In genomic region chr2:23556929-23557328, GRCh38 we compare ENCODE assay signal across 21 cellular contexts.
DNase-seq lines count a peak whose midpoint lies in the region; ATAC-seq and TF ChIP-seq lines count a peak whose summit lies in the region.
"Had no signal": no experiment of that assay in that cellular context is flagged by ENCODE, and none has a peak within 500 bp of the region (broad histone marks: within the 10 kb centered on the region; RNA-seq: fewer than 3 reads in every experiment).

No MANE protein-coding gene starts in this region.

- no peaks in the 10 kb centered on the region for H3K79me2 ChIP-seq in mesendoderm (ENCODE audit: control insufficient read depth, insufficient read depth, low read length)

- H3K27me3 ChIP-seq in muscle layer of duodenum (ENCODE audit: low read depth, low read length) (no peaks in the 10 kb centered on the region), stomach (no peaks in the 10 kb centered on the region), mesendoderm (ENCODE audit: insufficient read depth, low read length, poor library complexity) (no peaks in the 10 kb centered on the region)
- H3K27me3 ChIP-seq: esophagus squamous epithelium, transverse colon had no signal

- peak; percentile 27 for DNase-seq in COLO668 (lab: John Stamatoyannopoulos, UW; ENCODE audit: unreplicated experiment)
- DNase-seq in DMS79 treated with DMSO at 0.1 percent for 48 hours (lab: John Stamatoyannopoulos, UW): peak; percentile 89
- DNase-seq in NCI-H345 (lab: John Stamatoyannopoulos, UW): peak; percentile 99
- no peak for DNase-seq in CD14-positive monocyte (ENCODE audit: low spot score)
- no peak for DNase-seq in stomach
- DNase-seq in mesendoderm: no peak
- DNase-seq: activated CD4-positive, alpha-beta T cell treated with anti-CD3 and anti-CD28 coated beads for 1 hour; CD8-positive, alpha-beta T cell; effector memory CD8-positive, alpha-beta T cell; EL; esophagus squamous epithelium; KG1; kidney glomerular epithelial cell; NCI-H510A; stimulated activated naive CD4-positive, alpha-beta T cell treated with Interleukin-2 at 50 U/mL for 16 hours; transverse colon had no signal

- H3K4me1 ChIP-seq in muscle layer of duodenum (ENCODE audit: control insufficient read depth in 1 of 2, insufficient read depth in 2 of 2, low read length in 2 of 2) (peaks cover 3 to 11% of the 10 kb centered on the region in 2 donors), stomach (peaks cover 0 to 31% (median 13%) of the 10 kb centered on the region in 4 donors), mesendoderm (ENCODE audit: control insufficient read depth, low read depth, low read length) (no peaks in the 10 kb centered on the region)
- H3K4me1 ChIP-seq: HAP-1, transverse colon had no signal

- no peak overlapping the region for H3K23ac ChIP-seq in mesendoderm (ENCODE audit: low read length)

- H3K56ac ChIP-seq in mesendoderm (ENCODE audit: low read length): no peak overlapping the region

- WGBS in stomach, 5 donors: 46 to 65% (median 62%) methylated on average over 9 of the region's 9 CpGs
- WGBS in mesendoderm (ENCODE audit: extremely low coverage, insufficient coverage, low lambda C conversion rate): no CpG with 5 or more reads among the region's 9 CpGs

- no peaks in the 10 kb centered on the region for H3K36me3 Mint-ChIP-seq in CD14-positive monocyte
- H3K36me3 Mint-ChIP-seq: activated naive CD8-positive, alpha-beta T cell; CD8-positive, alpha-beta T cell; natural killer cell treated with Interleukin-12 subunit alpha and Interleukin-12 subunit beta and Interleukin-15 and Interleukin-18, amount 100 ng/mL, for 72 hours had no signal

- H2BK5ac ChIP-seq in mesendoderm (ENCODE audit: low read length): no peak overlapping the region

- no peaks in the 10 kb centered on the region for H3K79me1 ChIP-seq in mesendoderm (ENCODE audit: low read length)

- H3K27me3 Mint-ChIP-seq in CD14-positive monocyte (ENCODE audit: low read depth in 3 of 3): peaks cover 1 to 5% (median 4%) of the 10 kb centered on the region in 3 donors
- H3K27me3 Mint-ChIP-seq: activated naive CD8-positive, alpha-beta T cell; natural killer cell treated with Interleukin-12 subunit alpha and Interleukin-12 subunit beta and Interleukin-15 and Interleukin-18, amount 100 ng/mL, for 72 hours had no signal

- H2AK5ac ChIP-seq in mesendoderm (ENCODE audit: low read length): no peak overlapping the region

- no peak overlapping the region for H4K8ac ChIP-seq in mesendoderm (ENCODE audit: low read depth, low read length)

- TF ChIP-seq EP300 in stomach (IDR thresholded peaks at IDR 0.05): no peak

- no peak overlapping the region for H3K4me3 ChIP-seq in muscle layer of duodenum (ENCODE audit: low read depth in 1 of 2, low read length in 2 of 2)
- H3K4me3 ChIP-seq in stomach: no peak overlapping the region
- no peak overlapping the region for H3K4me3 ChIP-seq in mesendoderm (ENCODE audit: low read length)
- H3K4me3 ChIP-seq: esophagus squamous epithelium, HAP-1, transverse colon had no signal

- no peaks in the 10 kb centered on the region for H3K4me1 Mint-ChIP-seq in CD14-positive monocyte

- no peak overlapping the region for H3K4ac ChIP-seq in mesendoderm (ENCODE audit: low read depth, low read length)

- ATAC-seq in GM18519 (IDR thresholded peaks at IDR 0.05; ENCODE audit: low FRiP score, unreplicated experiment): no peak
- ATAC-seq: CD8-positive, alpha-beta T cell; effector memory CD8-positive, alpha-beta T cell had no signal

- no peak overlapping the region for H3K9ac ChIP-seq in mesendoderm (ENCODE audit: low read length)

- TF ChIP-seq CTCF in CD14-positive monocyte (IDR thresholded peaks at IDR 0.05): no peak
- no peak for TF ChIP-seq CTCF in stomach (IDR thresholded peaks at IDR 0.05)

- no peak overlapping the region for H4K5ac ChIP-seq in mesendoderm (ENCODE audit: low read length)

- TF ChIP-seq POLR2A in stomach (IDR thresholded peaks at IDR 0.05): no peak

- no peak overlapping the region for H3K4me2 ChIP-seq in mesendoderm (ENCODE audit: low read length)

- H3K4me3 Mint-ChIP-seq in CD14-positive monocyte: no peak overlapping the region
- H3K4me3 Mint-ChIP-seq: activated naive CD8-positive, alpha-beta T cell; CD8-positive, alpha-beta T cell; effector memory CD8-positive, alpha-beta T cell; natural killer cell treated with Interleukin-12 subunit alpha and Interleukin-12 subunit beta and Interleukin-15 and Interleukin-18, amount 100 ng/mL, for 72 hours had no signal

- H2BK120ac ChIP-seq in mesendoderm (ENCODE audit: low read depth, low read length): no peak overlapping the region

- H2BK15ac ChIP-seq in mesendoderm (replicated peaks; ENCODE audit: low read depth): no peak overlapping the region

- H3K27ac ChIP-seq in muscle layer of duodenum (ENCODE audit: low read length) (peak overlapping the region; percentile 39), stomach (peak overlapping the region in 1 of 5 donors; percentile 68), mesendoderm (ENCODE audit: low read depth, low read length) (no peak overlapping the region)
- H3K27ac ChIP-seq: esophagus squamous epithelium, transverse colon had no signal

- H3K36me3 ChIP-seq in muscle layer of duodenum (ENCODE audit: control insufficient read depth in 1 of 2, insufficient read depth in 2 of 2, low read length in 2 of 2) (no peaks in the 10 kb centered on the region), stomach (no peaks in the 10 kb centered on the region), mesendoderm (ENCODE audit: control insufficient read depth, insufficient read depth, low read length) (no peaks in the 10 kb centered on the region)
- H3K36me3 ChIP-seq: esophagus squamous epithelium, HAP-1, transverse colon had no signal

- intact Hi-C loops in CD14-positive monocyte (cut with micrococcal nuclease) (no loop called here), stomach (cut with DNase I; ENCODE audit: low total_unique reads) (no loop called here)

- H3K18ac ChIP-seq in mesendoderm (ENCODE audit: low read length): no peak overlapping the region

- peaks cover 0 to 2% (median 0%) of the 10 kb centered on the region in 7 donors for H3K9me3 Mint-ChIP-seq in CD14-positive monocyte
- H3K9me3 Mint-ChIP-seq: CD8-positive, alpha-beta T cell; effector memory CD8-positive, alpha-beta T cell; natural killer cell treated with Interleukin-12 subunit alpha and Interleukin-12 subunit beta and Interleukin-15 and Interleukin-18, amount 100 ng/mL, for 72 hours had no signal

- no peak overlapping the region for H3K27ac Mint-ChIP-seq in CD14-positive monocyte
- H3K27ac Mint-ChIP-seq: activated naive CD8-positive, alpha-beta T cell; CD8-positive, alpha-beta T cell; effector memory CD8-positive, alpha-beta T cell; natural killer cell treated with Interleukin-12 subunit alpha and Interleukin-12 subunit beta and Interleukin-15 and Interleukin-18, amount 100 ng/mL, for 72 hours had no signal

- H3K9me3 ChIP-seq in muscle layer of duodenum (ENCODE audit: control insufficient read depth in 1 of 2, low read length in 2 of 2) (no peaks in the 10 kb centered on the region), stomach (no peaks in the 10 kb centered on the region)
- H3K9me3 ChIP-seq: esophagus squamous epithelium, HAP-1, transverse colon had no signal

Comparison
In these comparisons a context has a peak if more than half of its experiments do, and no peak if none do; other contexts are left out.
1. DNase-seq: peak in COLO668 (single experiment), DMS79 treated with DMSO at 0.1 percent for 48 hours (single experiment) and NCI-H345 (single experiment); none in CD14-positive monocyte (single experiment), stomach (single experiment) and mesendoderm (single experiment).